Comparison of ENCODE assay signal across 1 cellular context in genomic region chr7:727104-727805, GRCh38.
TF ChIP-seq lines count a peak whose summit lies in the region.

Gene PRKAR1B, minus strand, starts transcription at chr7:727281. Its CDS starts 15,776 bp downstream, at chr7:711505.

TF ChIP-seq in HepG2, 621 proteins besides CTCF, POLR2A, EP300 and RAD21 (continued from another document and continues in another):
- TF ChIP-seq PTBP1 (IDR thresholded peaks at IDR 0.05; ENCODE audit: low read depth, low read length, poor library complexity, severe bottlenecking) (no peak), ELF1 (CRISPR knock-in tag; IDR thresholded peaks at IDR 0.05) (no peak), SAFB2 (CRISPR knock-in tag; IDR thresholded peaks at IDR 0.05; ENCODE audit: borderline replicate concordance, low read depth) (no peak), MYC (CRISPR knock-in tag; IDR thresholded peaks at IDR 0.05; ENCODE audit: borderline replicate concordance) (peak; percentile 81; the same call in 1 of the 2 replicates), CREB1 (IDR thresholded peaks at IDR 0.05) (no peak), CREB1 (CRISPR knock-in tag; IDR thresholded peaks at IDR 0.05) (no peak), MZF1 (CRISPR knock-in tag; IDR thresholded peaks at IDR 0.05; ENCODE audit: borderline replicate concordance) (no peak), MAX (IDR thresholded peaks at IDR 0.05) (peak; percentile 83), BCL6 (CRISPR knock-in tag; IDR thresholded peaks at IDR 0.05) (no peak), KDM4B (CRISPR knock-in tag; IDR thresholded peaks at IDR 0.05) (no peak), ATAD3A (CRISPR knock-in tag; IDR thresholded peaks at IDR 0.05) (no peak), KDM5A (IDR thresholded peaks at IDR 0.05; ENCODE audit: borderline replicate concordance, low read length) (no peak), BRF2 (CRISPR knock-in tag; IDR thresholded peaks at IDR 0.05) (no peak), AHR (CRISPR knock-in tag; IDR thresholded peaks at IDR 0.05) (no peak), LCORL (IDR thresholded peaks at IDR 0.05) (no peak), LCORL (CRISPR knock-in tag; IDR thresholded peaks at IDR 0.05) (no peak), ZNF672 (CRISPR knock-in tag; IDR thresholded peaks at IDR 0.05) (0 out of 2 replicates have a peak, but pooled peaks have one; percentile 16), TGIF2 (CRISPR knock-in tag; IDR thresholded peaks at IDR 0.05) (0 out of 2 replicates have a peak, but pooled peaks have one; percentile 24), ATF6 (CRISPR knock-in tag; conservative IDR thresholded peaks at IDR 0.05) (no peak), CEBPZ (IDR thresholded peaks at IDR 0.05; ENCODE audit: low read length) (no peak), ZNF737 (CRISPR knock-in tag; IDR thresholded peaks at IDR 0.05; ENCODE audit: borderline replicate concordance) (no peak), ARID2 (CRISPR knock-in tag; IDR thresholded peaks at IDR 0.05; ENCODE audit: borderline replicate concordance) (no peak), SIN3A (IDR thresholded peaks at IDR 0.05; ENCODE audit: borderline replicate concordance, low read depth, low read length) (0 out of 2 replicates have a peak, but pooled peaks have one; percentile 4), MED8 (CRISPR knock-in tag; IDR thresholded peaks at IDR 0.05; ENCODE audit: insufficient replicate concordance) (no peak), DDIT3 (CRISPR knock-in tag; IDR thresholded peaks at IDR 0.05) (no peak), ZBTB40 (IDR thresholded peaks at IDR 0.05) (no peak), ZBTB40 (CRISPR knock-in tag; IDR thresholded peaks at IDR 0.05) (no peak), ZNF431 (CRISPR knock-in tag; IDR thresholded peaks at IDR 0.05; ENCODE audit: borderline replicate concordance, low read depth) (no peak), ZNF576 (CRISPR knock-in tag; IDR thresholded peaks at IDR 0.05) (no peak), POGZ (CRISPR knock-in tag; IDR thresholded peaks at IDR 0.05) (no peak), POGK (CRISPR knock-in tag; conservative IDR thresholded peaks at IDR 0.05) (no peak), ZKSCAN1 (IDR thresholded peaks at IDR 0.05; ENCODE audit: low read length) (no peak), ZNF510 (CRISPR knock-in tag; IDR thresholded peaks at IDR 0.05; ENCODE audit: low read depth) (no peak), MBD4 (IDR thresholded peaks at IDR 0.05; ENCODE audit: borderline replicate concordance, low read length) (no peak), HNRNPK (IDR thresholded peaks at IDR 0.05; ENCODE audit: low read depth, low read length, poor library complexity, severe bottlenecking) (peak; percentile 34), TAF1 (CRISPR knock-in tag; IDR thresholded peaks at IDR 0.05) (no peak), SAP130 (CRISPR knock-in tag; IDR thresholded peaks at IDR 0.05; ENCODE audit: low read depth) (0 out of 2 replicates have a peak, but pooled peaks have one; percentile 33), REL (CRISPR knock-in tag; conservative IDR thresholded peaks at IDR 0.05) (no peak), THAP11 (CRISPR knock-in tag; IDR thresholded peaks at IDR 0.05) (no peak), ZNF564 (CRISPR knock-in tag; IDR thresholded peaks at IDR 0.05) (no peak), MNT (IDR thresholded peaks at IDR 0.05) (peak; percentile 32; the same call in 1 of the 2 replicates)
